Comparison of ENCODE assay signal across 16 cellular contexts in genomic region chr18:67428148-67428547, GRCh38.
A peak's percentile ranks its signal among the peaks of the same experiment; 100 is the strongest.
DNase-seq lines count a peak whose midpoint lies in the region; ATAC-seq and TF ChIP-seq lines count a peak whose summit lies in the region.
"Had no signal": no experiment of that assay in that cellular context is flagged by ENCODE, and none has a peak within 500 bp of the region (broad histone marks: within the 10 kb centered on the region; RNA-seq: fewer than 3 reads in every experiment).

No MANE protein-coding gene starts in this region.

- DNase-seq in HFFc6 (peak; percentile 61), astrocyte of the hippocampus (ENCODE audit: low read depth, low spot score) (peak; percentile 11), fibroblast of the aortic adventitia (ENCODE audit: low read depth) (peak; percentile 18), endothelial cell (ENCODE audit: low spot score) (no peak), Peyer's patch (no peak)
- DNase-seq in activated CD8-positive, alpha-beta memory T cell treated with anti-CD3 and anti-CD28 coated beads, Interleukin-2, amount 10 ng/mL, durations not matched to agents 7 days and 5 days, result no peak
- no peak for DNase-seq in naive thymus-derived CD4-positive, alpha-beta T cell
- DNase-seq: GF-D8, KG1, MG63, NCI-H1092 treated with DMSO at 0.1 percent for 48 hours, NCI-H1694, NCI-H69, SHP77 treated with DMSO at 0.1 percent for 48 hours had no signal

- H3K9me3 Mint-ChIP-seq in HFFc6, result no peaks in the 10 kb centered on the region
- H3K9me3 Mint-ChIP-seq in activated CD8-positive, alpha-beta memory T cell treated with anti-CD3 and anti-CD28 coated beads, Interleukin-2, amount 10 ng/mL, durations not matched to agents 7 days and 5 days (ENCODE audit: low read depth), result no peaks in the 10 kb centered on the region
- no peaks in the 10 kb centered on the region for H3K9me3 Mint-ChIP-seq in endothelial cell (ENCODE audit: unreplicated experiment)
- H3K9me3 Mint-ChIP-seq in naive thymus-derived CD4-positive, alpha-beta T cell, result peaks cover 0 to 1% (median 0%) of the 10 kb centered on the region in 11 donors
- H3K9me3 Mint-ChIP-seq: GM23338 had no signal

- H3K9me3 ChIP-seq in naive thymus-derived CD4-positive, alpha-beta T cell (ENCODE audit: control insufficient read depth in 2 of 3, low read length in 3 of 3), result no peaks in the 10 kb centered on the region
- H3K9me3 ChIP-seq in Peyer's patch, result no peaks in the 10 kb centered on the region
- H3K9me3 ChIP-seq: MG63 had no signal

- H3K27me3 Mint-ChIP-seq in HFFc6 (ENCODE audit: insufficient read depth), result no peaks in the 10 kb centered on the region
- peaks cover 2% of the 10 kb centered on the region for H3K27me3 Mint-ChIP-seq in activated CD8-positive, alpha-beta memory T cell treated with anti-CD3 and anti-CD28 coated beads, Interleukin-2, amount 10 ng/mL, durations not matched to agents 7 days and 5 days
- H3K27me3 Mint-ChIP-seq in endothelial cell (ENCODE audit: unreplicated experiment), result peaks cover 1% of the 10 kb centered on the region
- peaks cover 0 to 6% (median 0%) of the 10 kb centered on the region in 5 donors for H3K27me3 Mint-ChIP-seq in naive thymus-derived CD4-positive, alpha-beta T cell

- H3K4me3 Mint-ChIP-seq in HFFc6 (peak overlapping the region; percentile 70), endothelial cell (ENCODE audit: unreplicated experiment) (no peak overlapping the region)
- no peak overlapping the region for H3K4me3 Mint-ChIP-seq in activated CD8-positive, alpha-beta memory T cell treated with anti-CD3 and anti-CD28 coated beads, Interleukin-2, amount 10 ng/mL, durations not matched to agents 7 days and 5 days
- H3K4me3 Mint-ChIP-seq in naive thymus-derived CD4-positive, alpha-beta T cell, result no peak overlapping the region
- H3K4me3 Mint-ChIP-seq: GM23338 had no signal

- no peaks in the 10 kb centered on the region for H3K27me3 ChIP-seq in ACC112 (ENCODE audit: insufficient read depth, low read length)
- no peaks in the 10 kb centered on the region for H3K27me3 ChIP-seq in naive thymus-derived CD4-positive, alpha-beta T cell (ENCODE audit: control insufficient read depth in 2 of 2, insufficient read depth in 2 of 2, low read length in 2 of 2)
- no peaks in the 10 kb centered on the region for H3K27me3 ChIP-seq in Peyer's patch
- H3K27me3 ChIP-seq: MG63 had no signal

- H2AFZ ChIP-seq in ACC112 (ENCODE audit: low read length, unreplicated experiment), result peak overlapping the region; percentile 58
- H2AFZ ChIP-seq: GM23338 had no signal

- peak overlapping the region; percentile 89 for H3K27ac ChIP-seq in ACC112 (ENCODE audit: low read depth, low read length)
- H3K27ac ChIP-seq in naive thymus-derived CD4-positive, alpha-beta T cell (ENCODE audit: low read depth, low read length), result no peak overlapping the region
- no peak overlapping the region for H3K27ac ChIP-seq in Peyer's patch

- peak overlapping the region; percentile 37; the same call in 1 of the 2 replicates for H3K4me3 ChIP-seq in ACC112 (ENCODE audit: low read depth, low read length)
- H3K4me3 ChIP-seq in fibroblast of the aortic adventitia (ENCODE audit: low read depth, low read length), result no peak overlapping the region
- no peak overlapping the region for H3K4me3 ChIP-seq in naive thymus-derived CD4-positive, alpha-beta T cell (ENCODE audit: low read length)
- no peak overlapping the region for H3K4me3 ChIP-seq in Peyer's patch
- H3K4me3 ChIP-seq: GM23338, MG63 had no signal

- H3K36me3 ChIP-seq in ACC112 (ENCODE audit: insufficient read depth, low read length), result no peaks in the 10 kb centered on the region; the same call in 1 of the 2 replicates
- H3K36me3 ChIP-seq in naive thymus-derived CD4-positive, alpha-beta T cell (ENCODE audit: control insufficient read depth in 2 of 3, insufficient read depth in 3 of 3, low read length in 3 of 3), result no peaks in the 10 kb centered on the region
- no peaks in the 10 kb centered on the region for H3K36me3 ChIP-seq in Peyer's patch
- H3K36me3 ChIP-seq: MG63 had no signal

- intact Hi-C loops in naive thymus-derived CD4-positive, alpha-beta T cell (cut with micrococcal nuclease), result loop anchor here in 1 of 2 donors (10.0 kb wide), 1 partner anchor 63 kb away; no protein-coding TSS in a partner anchor

- POLR2A ChIA-PET in naive thymus-derived CD4-positive, alpha-beta T cell (lab: Charles Lee), result no interaction called here

- no peaks in the 10 kb centered on the region for H3K79me2 ChIP-seq in ACC112 (ENCODE audit: control insufficient read depth, insufficient read depth, low read length, unreplicated experiment)

- no peak for ATAC-seq in activated CD8-positive, alpha-beta memory T cell treated with anti-CD3 and anti-CD28 coated beads, Interleukin-2, amount 10 ng/mL, durations not matched to agents 7 days and 5 days
- no peak for ATAC-seq in naive thymus-derived CD4-positive, alpha-beta T cell
- ATAC-seq: GM23338 had no signal

- CTCF ChIA-PET in activated CD8-positive, alpha-beta memory T cell treated with anti-CD3 and anti-CD28 coated beads, Interleukin-2, amount 10 ng/mL, durations not matched to agents 7 days and 5 days (lab: Charles Lee), result no interaction called here
- CTCF ChIA-PET in naive thymus-derived CD4-positive, alpha-beta T cell (lab: Charles Lee), result no interaction called here

- H3K36me3 Mint-ChIP-seq in HFFc6 (ENCODE audit: low read depth), result peaks cover 12% of the 10 kb centered on the region
- no peaks in the 10 kb centered on the region for H3K36me3 Mint-ChIP-seq in activated CD8-positive, alpha-beta memory T cell treated with anti-CD3 and anti-CD28 coated beads, Interleukin-2, amount 10 ng/mL, durations not matched to agents 7 days and 5 days
- no peaks in the 10 kb centered on the region for H3K36me3 Mint-ChIP-seq in endothelial cell (ENCODE audit: low read depth, unreplicated experiment)
- no peaks in the 10 kb centered on the region for H3K36me3 Mint-ChIP-seq in naive thymus-derived CD4-positive, alpha-beta T cell

- TF ChIP-seq POLR2A in Peyer's patch (IDR thresholded peaks at IDR 0.05), result no peak

- peaks cover 66% of the 10 kb centered on the region for H3K4me1 Mint-ChIP-seq in HFFc6 (ENCODE audit: low read depth)
- no peaks in the 10 kb centered on the region for H3K4me1 Mint-ChIP-seq in activated CD8-positive, alpha-beta memory T cell treated with anti-CD3 and anti-CD28 coated beads, Interleukin-2, amount 10 ng/mL, durations not matched to agents 7 days and 5 days
- no peaks in the 10 kb centered on the region for H3K4me1 Mint-ChIP-seq in endothelial cell (ENCODE audit: unreplicated experiment)
- no peaks in the 10 kb centered on the region for H3K4me1 Mint-ChIP-seq in naive thymus-derived CD4-positive, alpha-beta T cell
- H3K4me1 Mint-ChIP-seq: GM23338 had no signal

- H3K4me1 ChIP-seq in ACC112 (ENCODE audit: control insufficient read depth, insufficient read depth, low read length, unreplicated experiment), result peaks cover 45% of the 10 kb centered on the region
- H3K4me1 ChIP-seq in naive thymus-derived CD4-positive, alpha-beta T cell (ENCODE audit: control insufficient read depth in 2 of 2, insufficient read depth in 2 of 2, low read length in 2 of 2), result no peaks in the 10 kb centered on the region
- no peaks in the 10 kb centered on the region for H3K4me1 ChIP-seq in Peyer's patch

- TF ChIP-seq CTCF in HFFc6 (IDR thresholded peaks at IDR 0.05) (peak; percentile 21; the same call in 1 of the 2 replicates), fibroblast of the aortic adventitia (IDR thresholded peaks at IDR 0.05; ENCODE audit: insufficient read depth, low read length) (no peak), endothelial cell (IDR thresholded peaks at IDR 0.05; ENCODE audit: unreplicated experiment) (no peak), Peyer's patch (IDR thresholded peaks at IDR 0.05) (no peak)

- H3K27ac Mint-ChIP-seq in HFFc6, result peak overlapping the region; percentile 85
- no peak overlapping the region for H3K27ac Mint-ChIP-seq in activated CD8-positive, alpha-beta memory T cell treated with anti-CD3 and anti-CD28 coated beads, Interleukin-2, amount 10 ng/mL, durations not matched to agents 7 days and 5 days
- no peak overlapping the region for H3K27ac Mint-ChIP-seq in endothelial cell (ENCODE audit: unreplicated experiment)
- no peak overlapping the region for H3K27ac Mint-ChIP-seq in naive thymus-derived CD4-positive, alpha-beta T cell
- H3K27ac Mint-ChIP-seq: GM23338 had no signal

Comparison
In these comparisons a context has a peak if more than half of its experiments do, and no peak if none do; other contexts are left out.
1. DNase-seq: peak in HFFc6 (single experiment), astrocyte of the hippocampus (single experiment) and fibroblast of the aortic adventitia (single experiment); none in activated CD8-positive, alpha-beta memory T cell treated with anti-CD3 and anti-CD28 coated beads, Interleukin-2, amount 10 ng/mL, durations not matched to agents 7 days and 5 days (single experiment), endothelial cell (single experiment), naive thymus-derived CD4-positive, alpha-beta T cell (0 of 9) and Peyer's patch (0 of 3).